ENCODE assay signal across 12 cellular contexts in genomic region chr10:943334-944033, GRCh38. TPM values are rescaled to one million over a fixed set of nuclear protein-coding genes. Genes with fewer than 3 reads are reported as not detected.
DNase-seq lines count a peak whose midpoint lies in the region; ATAC-seq and TF ChIP-seq lines count a peak whose summit lies in the region.
"Had no signal": no experiment of that assay in that cellular context is flagged by ENCODE, and none has a peak within 500 bp of the region (broad histone marks: within the 10 kb centered on the region; RNA-seq: fewer than 3 reads in every experiment).

No MANE protein-coding gene starts in this region.

- ATAC-seq in GM18505 (IDR thresholded peaks at IDR 0.05; ENCODE audit: unreplicated experiment): peak; percentile 52
- ATAC-seq in GM21381 (IDR thresholded peaks at IDR 0.05; ENCODE audit: unreplicated experiment): peak; percentile 48
- ATAC-seq in HG03175 (IDR thresholded peaks at IDR 0.05; ENCODE audit: unreplicated experiment): peak; percentile 43
- ATAC-seq in memory B cell (ENCODE audit: low read depth): peak; percentile 64
- ATAC-seq in body of pancreas: no peak
- ATAC-seq in effector memory CD8-positive, alpha-beta T cell (replicated peaks): no peak

- H3K36me3 Mint-ChIP-seq in memory B cell: no peaks in the 10 kb centered on the region
- peaks cover 2% of the 10 kb centered on the region for H3K36me3 Mint-ChIP-seq in effector memory CD8-positive, alpha-beta T cell (ENCODE audit: insufficient read depth)

- no peak overlapping the region for H3K4me3 ChIP-seq in body of pancreas
- H3K4me3 ChIP-seq: lung had no signal

- no peaks in the 10 kb centered on the region for H3K9me3 Mint-ChIP-seq in memory B cell
- H3K9me3 Mint-ChIP-seq in effector memory CD8-positive, alpha-beta T cell: no peaks in the 10 kb centered on the region
- H3K9me3 Mint-ChIP-seq: activated CD4-positive, alpha-beta T cell treated with anti-CD3 and anti-CD28 coated beads, Interleukin-2, amount 10 ng/mL, durations not matched to agents 7 days and 5 days had no signal

- no peak overlapping the region for H3K27ac ChIP-seq in body of pancreas

- intact Hi-C loops in body of pancreas (cut with DNase I): no loop called here

- WGBS in body of pancreas, 2 donors: 78 to 83% methylated on average over 17 of the region's 17 CpGs

- no peaks in the 10 kb centered on the region for H3K4me1 ChIP-seq in body of pancreas

- H3K27me3 ChIP-seq in body of pancreas: no peaks in the 10 kb centered on the region

- DNase-seq in memory B cell (ENCODE audit: low spot score in 2 of 2) (no peak), body of pancreas (no peak), GM20000 (ENCODE audit: low spot score) (no peak), NCI-H2196 (lab: John Stamatoyannopoulos, UW; ENCODE audit: unreplicated experiment) (no peak)
- DNase-seq in effector memory CD8-positive, alpha-beta T cell: no peak
- DNase-seq: activated CD4-positive, alpha-beta T cell treated with anti-CD3 and anti-CD28 coated beads, Interleukin-2, amount 10 ng/mL, durations not matched to agents 7 days and 5 days; activated gamma-delta T cell treated with Interleukin-2 at 50 U/mL for 16 hours; T-helper 1 cell had no signal

- H3K9me3 ChIP-seq in body of pancreas: no peaks in the 10 kb centered on the region

- TF ChIP-seq CTCF in body of pancreas (IDR thresholded peaks at IDR 0.05): no peak
- TF ChIP-seq CTCF in GM20000 (IDR thresholded peaks at IDR 0.05; ENCODE audit: extremely low read depth, missing control alignments): no peak

- peaks cover 9% of the 10 kb centered on the region for H3K27me3 Mint-ChIP-seq in memory B cell
- peaks cover 0 to 8% of the 10 kb centered on the region in 2 donors for H3K27me3 Mint-ChIP-seq in effector memory CD8-positive, alpha-beta T cell
- H3K27me3 Mint-ChIP-seq: activated CD4-positive, alpha-beta T cell treated with anti-CD3 and anti-CD28 coated beads, Interleukin-2, amount 10 ng/mL, durations not matched to agents 7 days and 5 days had no signal

- H3K27ac Mint-ChIP-seq in memory B cell: peak overlapping the region; percentile 5
- H3K27ac Mint-ChIP-seq in effector memory CD8-positive, alpha-beta T cell: no peak overlapping the region

- no peaks in the 10 kb centered on the region for H3K36me3 ChIP-seq in body of pancreas (replicated peaks in 1 of 2; ENCODE audit: insufficient read depth in 1 of 2, low read depth in 2 of 2)

- H3K4me3 Mint-ChIP-seq in memory B cell: peak overlapping the region; percentile 67
- H3K4me3 Mint-ChIP-seq in effector memory CD8-positive, alpha-beta T cell: no peak overlapping the region
- H3K4me3 Mint-ChIP-seq: activated CD4-positive, alpha-beta T cell treated with anti-CD3 and anti-CD28 coated beads, Interleukin-2, amount 10 ng/mL, durations not matched to agents 7 days and 5 days had no signal

- peak; percentile 48 for TF ChIP-seq POLR2A in GM18505 (IDR thresholded peaks at IDR 0.05; ENCODE audit: borderline replicate concordance, extremely low read depth, insufficient read depth, insufficient read length)
- no peak for TF ChIP-seq POLR2A in body of pancreas (IDR thresholded peaks at IDR 0.05)

- H3K4me1 Mint-ChIP-seq in memory B cell: peaks cover 14% of the 10 kb centered on the region
- peaks cover 0 to 2% of the 10 kb centered on the region in 2 donors for H3K4me1 Mint-ChIP-seq in effector memory CD8-positive, alpha-beta T cell (ENCODE audit: low read depth in 2 of 2)

RNA-seq across cellular contexts. Expression of gene LARP4B, which starts 12.0 kb away (rescaled TPM):
- total RNA-seq in body of pancreas: 10 to 100 TPM; 41.0 to 61.6 TPM

RNA-seq across cellular contexts. Expression of gene GTPBP4, which starts 44.8 kb away (rescaled TPM):
- total RNA-seq in body of pancreas: 10 to 100 TPM in 1 of 2 donors, 1 to 10 TPM in 1; 8.3 to 20.4 TPM

Comparison
In these comparisons a context has a peak if more than half of its experiments do, and no peak if none do; other contexts are left out.
1. ATAC-seq: peak in GM18505 (single experiment), GM21381 (single experiment), HG03175 (single experiment) and memory B cell (single experiment); none in body of pancreas (single experiment) and effector memory CD8-positive, alpha-beta T cell (single experiment).